In genomic region chr2:187775651-187776050, GRCh38 we compare ENCODE assay signal across 20 cellular contexts.
"Had no signal": no experiment of that assay in that cellular context is flagged by ENCODE, and none has a peak within 500 bp of the region (broad histone marks: within the 10 kb centered on the region; RNA-seq: fewer than 3 reads in every experiment).

No MANE protein-coding gene starts in this region.

- H3K36me3 ChIP-seq: transverse colon had no signal

- DNase-seq: activated CD8-positive, alpha-beta memory T cell treated with anti-CD3 and anti-CD28 coated beads for 24 hours; activated CD8-positive, alpha-beta memory T cell treated with anti-CD3 and anti-CD28 coated beads, Interleukin-2, amount 50 U/mL, for 4 hours; activated naive CD4-positive, alpha-beta T cell; activated naive CD8-positive, alpha-beta T cell treated with anti-CD3 and anti-CD28 coated beads for 36 hours; activated T-cell treated with anti-CD3 and anti-CD28 coated beads, Interleukin-2, amount 50 U/mL, for 24 hours; amniotic stem cell; erythroblast; hypothalamus; left cardiac atrium; naive B cell; stimulated activated CD4-positive, alpha-beta T cell treated with anti-CD3 and anti-CD28 coated beads, Interleukin-15, amount 100 ng/mL, for 24 hours; stimulated activated naive B cell treated with anti-CD40 and anti-IgM and Interleukin-4, amounts not matched to agents 10 μg/mL and 1 μg/mL and 100 μg/mL, for 72 hours; T-helper 9 cell; transverse colon had no signal

- H3K4me1 Mint-ChIP-seq: activated naive CD8-positive, alpha-beta T cell treated with anti-CD3 and anti-CD28 coated beads for 36 hours; naive B cell; stimulated activated naive B cell treated with anti-CD40 and anti-IgM and Interleukin-4, amounts not matched to agents 10 μg/mL and 1 μg/mL and 100 μg/mL, for 72 hours had no signal

- H3K4me3 Mint-ChIP-seq: activated naive CD8-positive, alpha-beta T cell treated with anti-CD3 and anti-CD28 coated beads for 36 hours; activated T-cell treated with anti-CD3 and anti-CD28 coated beads, Interleukin-2, amount 50 U/mL, for 24 hours; naive B cell; stimulated activated naive B cell treated with anti-CD40 and anti-IgM and Interleukin-4, amounts not matched to agents 10 μg/mL and 1 μg/mL and 100 μg/mL, for 72 hours had no signal

- H3K36me3 Mint-ChIP-seq: activated naive CD8-positive, alpha-beta T cell treated with anti-CD3 and anti-CD28 coated beads for 36 hours; naive B cell; stimulated activated naive B cell treated with anti-CD40 and anti-IgM and Interleukin-4, amounts not matched to agents 10 μg/mL and 1 μg/mL and 100 μg/mL, for 72 hours had no signal

- H3K27ac Mint-ChIP-seq: activated naive CD8-positive, alpha-beta T cell treated with anti-CD3 and anti-CD28 coated beads for 36 hours; activated T-cell treated with anti-CD3 and anti-CD28 coated beads, Interleukin-2, amount 50 U/mL, for 24 hours; activated T-helper 2 cell treated with anti-CD3 and anti-CD28 coated beads, Interferon-gamma antibody, Interleukin-2, Interleukin-4, amounts not matched to agents 10 μg/mL and 5 μg/mL and 100 μg/mL, durations not matched to agents 14 hours and 24 hours and 36 hours; naive B cell; stimulated activated naive B cell treated with anti-CD40 and anti-IgM and Interleukin-4, amounts not matched to agents 10 μg/mL and 1 μg/mL and 100 μg/mL, for 72 hours had no signal

- H3K27ac ChIP-seq: transverse colon had no signal

- FAIRE-seq: frontal cortex, islet of Langerhans, urothelium cell line had no signal

- H3K27me3 ChIP-seq: transverse colon had no signal

- H3K9me3 Mint-ChIP-seq: activated naive CD8-positive, alpha-beta T cell treated with anti-CD3 and anti-CD28 coated beads for 36 hours; activated T-cell treated with anti-CD3 and anti-CD28 coated beads, Interleukin-2, amount 50 U/mL, for 24 hours; activated T-helper 2 cell treated with anti-CD3 and anti-CD28 coated beads, Interferon-gamma antibody, Interleukin-2, Interleukin-4, amounts not matched to agents 10 μg/mL and 5 μg/mL and 100 μg/mL, durations not matched to agents 14 hours and 24 hours and 36 hours had no signal

- H3K4me1 ChIP-seq: transverse colon had no signal

- H3K27me3 Mint-ChIP-seq: activated naive CD8-positive, alpha-beta T cell treated with anti-CD3 and anti-CD28 coated beads for 36 hours; activated T-cell treated with anti-CD3 and anti-CD28 coated beads, Interleukin-2, amount 50 U/mL, for 24 hours; naive B cell; stimulated activated naive B cell treated with anti-CD40 and anti-IgM and Interleukin-4, amounts not matched to agents 10 μg/mL and 1 μg/mL and 100 μg/mL, for 72 hours had no signal

- H3K4me2 ChIP-seq: smooth muscle cell had no signal

- H3K9me3 ChIP-seq: transverse colon had no signal

- H3K4me3 ChIP-seq: smooth muscle cell, transverse colon had no signal

- ATAC-seq: left cardiac atrium; sciatic nerve; stimulated activated naive B cell treated with anti-CD40 and anti-IgM and Interleukin-4, amounts not matched to agents 10 μg/mL and 1 μg/mL and 100 μg/mL, for 72 hours had no signal
